ENCODE assay signal across 26 cellular contexts in genomic region chr2:217795067-217795466, GRCh38.
"Had no signal": no experiment of that assay in that cellular context is flagged by ENCODE, and none has a peak within 500 bp of the region (broad histone marks: within the 10 kb centered on the region; RNA-seq: fewer than 3 reads in every experiment).

No MANE protein-coding gene starts in this region.

- H3K4me3 Mint-ChIP-seq: activated B cell treated with CpG ODN at 0.5 μM for 24 hours; activated CD4-positive, alpha-beta memory T cell treated with anti-CD3 and anti-CD28 coated beads for 36 hours; activated naive CD4-positive, alpha-beta T cell treated with anti-CD3 and anti-CD28 coated beads, Interleukin-2, amount 10 ng/mL, durations not matched to agents 7 days and 5 days; activated naive CD8-positive, alpha-beta T cell treated with anti-CD3 and anti-CD28 coated beads, Interleukin-2, amount 50 U/mL, for 24 hours; activated T-cell treated with anti-CD3 and anti-CD28 coated beads, Interleukin-2, amount 50 U/mL, for 4 hours; immature natural killer cell; nephron; stimulated activated naive CD8-positive, alpha-beta T cell treated with anti-CD3 and anti-CD28 coated beads, Interleukin-15, amount 100 ng/mL, for 72 hours; T-helper 2 cell treated with Interferon-gamma antibody and Interleukin-4, amounts not matched to agents 5 μg/mL and 100 μg/mL, for 36 hours; type B pancreatic cell had no signal

- ATAC-seq: activated naive CD8-positive, alpha-beta T cell treated with anti-CD3 and anti-CD28 coated beads, Interleukin-2, amount 50 U/mL, for 24 hours; activated T-cell treated with anti-CD3 and anti-CD28 coated beads, Interleukin-2, amount 50 U/mL, for 4 hours; esophagus mucosa; gastroesophageal sphincter; left ventricle myocardium superior; right cardiac atrium; stimulated activated naive CD8-positive, alpha-beta T cell treated with anti-CD3 and anti-CD28 coated beads, Interleukin-15, amount 100 ng/mL, for 72 hours had no signal

- H3K36me3 Mint-ChIP-seq: activated CD4-positive, alpha-beta memory T cell treated with anti-CD3 and anti-CD28 coated beads for 36 hours; activated naive CD4-positive, alpha-beta T cell treated with anti-CD3 and anti-CD28 coated beads, Interleukin-2, amount 10 ng/mL, durations not matched to agents 7 days and 5 days; immature natural killer cell; type B pancreatic cell had no signal

- H3K36me3 ChIP-seq: brain microvascular endothelial cell, prostate gland had no signal

- H3K27ac ChIP-seq: brain microvascular endothelial cell, prostate gland, SK-N-MC had no signal

- H3K9me3 ChIP-seq: gastroesophageal sphincter, heart left ventricle, prostate gland had no signal

- H3K4me3 ChIP-seq: gastroesophageal sphincter, heart left ventricle, prostate gland, SK-N-MC, smooth muscle cell had no signal

- DNase-seq: activated B cell treated with CpG ODN at 0.5 μM for 24 hours; activated CD4-positive, alpha-beta memory T cell treated with anti-CD3 and anti-CD28 coated beads for 36 hours; activated CD4-positive, alpha-beta T cell treated with anti-CD3 and anti-CD28 coated beads for 4 hours; activated effector memory CD4-positive, alpha-beta T cell treated with Interleukin-2 at 50 U/mL for 16 hours; activated naive CD4-positive, alpha-beta T cell treated with anti-CD3 and anti-CD28 coated beads, Interleukin-2, amount 10 ng/mL, durations not matched to agents 7 days and 5 days; activated naive CD8-positive, alpha-beta T cell treated with anti-CD3 and anti-CD28 coated beads, Interleukin-2, amount 50 U/mL, for 24 hours; activated T-cell treated with anti-CD3 and anti-CD28 coated beads, Interleukin-2, amount 50 U/mL, for 4 hours; anterior cingulate cortex; brain microvascular endothelial cell; effector CD8-positive, alpha-beta T cell; immature natural killer cell; kidney glomerular epithelial cell; left ventricle myocardium superior; occipital lobe; right cardiac atrium; stimulated activated CD4-positive, alpha-beta T cell treated with anti-CD3 and anti-CD28 coated beads, Interleukin-4, amount 100 ng/mL, for 1 hour had no signal

- H3K27ac Mint-ChIP-seq: activated B cell treated with CpG ODN at 0.5 μM for 24 hours; activated CD4-positive, alpha-beta memory T cell treated with anti-CD3 and anti-CD28 coated beads for 36 hours; activated naive CD4-positive, alpha-beta T cell treated with anti-CD3 and anti-CD28 coated beads, Interleukin-2, amount 10 ng/mL, durations not matched to agents 7 days and 5 days; activated naive CD8-positive, alpha-beta T cell treated with anti-CD3 and anti-CD28 coated beads, Interleukin-2, amount 50 U/mL, for 24 hours; immature natural killer cell; nephron; stimulated activated naive CD8-positive, alpha-beta T cell treated with anti-CD3 and anti-CD28 coated beads, Interleukin-15, amount 100 ng/mL, for 72 hours; T-helper 2 cell treated with Interferon-gamma antibody and Interleukin-4, amounts not matched to agents 5 μg/mL and 100 μg/mL, for 36 hours; type B pancreatic cell had no signal

- H3K9me3 Mint-ChIP-seq: activated B cell treated with CpG ODN at 0.5 μM for 24 hours; activated CD4-positive, alpha-beta memory T cell treated with anti-CD3 and anti-CD28 coated beads for 36 hours; activated naive CD4-positive, alpha-beta T cell treated with anti-CD3 and anti-CD28 coated beads, Interleukin-2, amount 10 ng/mL, durations not matched to agents 7 days and 5 days; activated naive CD8-positive, alpha-beta T cell treated with anti-CD3 and anti-CD28 coated beads, Interleukin-2, amount 50 U/mL, for 24 hours; activated T-cell treated with anti-CD3 and anti-CD28 coated beads, Interleukin-2, amount 50 U/mL, for 4 hours; immature natural killer cell; nephron; stimulated activated naive CD8-positive, alpha-beta T cell treated with anti-CD3 and anti-CD28 coated beads, Interleukin-15, amount 100 ng/mL, for 72 hours; T-helper 2 cell treated with Interferon-gamma antibody and Interleukin-4, amounts not matched to agents 5 μg/mL and 100 μg/mL, for 36 hours; type B pancreatic cell had no signal

- H3K27me3 ChIP-seq: brain microvascular endothelial cell, gastroesophageal sphincter, heart left ventricle had no signal

- H3K4me2 ChIP-seq: smooth muscle cell had no signal

- H3K4me1 ChIP-seq: prostate gland had no signal

- H3K27me3 Mint-ChIP-seq: activated B cell treated with CpG ODN at 0.5 μM for 24 hours; activated CD4-positive, alpha-beta memory T cell treated with anti-CD3 and anti-CD28 coated beads for 36 hours; activated naive CD4-positive, alpha-beta T cell treated with anti-CD3 and anti-CD28 coated beads, Interleukin-2, amount 10 ng/mL, durations not matched to agents 7 days and 5 days; activated naive CD8-positive, alpha-beta T cell treated with anti-CD3 and anti-CD28 coated beads, Interleukin-2, amount 50 U/mL, for 24 hours; stimulated activated naive CD8-positive, alpha-beta T cell treated with anti-CD3 and anti-CD28 coated beads, Interleukin-15, amount 100 ng/mL, for 72 hours had no signal
